10 cellular contexts compared by ENCODE assay signal in genomic region chr17:4533522-4534502, GRCh38. TPM values are rescaled to one million over a fixed set of nuclear protein-coding genes. Genes with fewer than 3 reads are reported as not detected.
DNase-seq lines count a peak whose midpoint lies in the region; ATAC-seq and TF ChIP-seq lines count a peak whose summit lies in the region.
"Had no signal": no experiment of that assay in that cellular context is flagged by ENCODE, and none has a peak within 500 bp of the region (broad histone marks: within the 10 kb centered on the region; RNA-seq: fewer than 3 reads in every experiment).

No MANE protein-coding gene starts in this region.

- peaks cover 3% of the 10 kb centered on the region for H3K4me1 ChIP-seq in BE2C

- H3K4me1 Mint-ChIP-seq in brain (peaks cover 9% of the 10 kb centered on the region), osteocyte (ENCODE audit: unreplicated experiment) (peaks cover 2% of the 10 kb centered on the region)

- no peaks in the 10 kb centered on the region for H3K9me3 ChIP-seq in BE2C
- H3K9me3 ChIP-seq: thoracic aorta had no signal

- ATAC-seq in HG02759 (IDR thresholded peaks at IDR 0.05; ENCODE audit: unreplicated experiment) (no peak), HG03520 (IDR thresholded peaks at IDR 0.05; ENCODE audit: unreplicated experiment) (no peak)

- H3K27me3 Mint-ChIP-seq in brain (peaks cover 3% of the 10 kb centered on the region), osteocyte (ENCODE audit: unreplicated experiment) (peaks cover 6% of the 10 kb centered on the region)

- H3K4me3 Mint-ChIP-seq in brain (no peak overlapping the region), osteocyte (ENCODE audit: unreplicated experiment) (no peak overlapping the region)

- no peak overlapping the region for H3K4me3 ChIP-seq in BE2C (ENCODE audit: low read depth, low read length)
- H3K4me3 ChIP-seq: thoracic aorta had no signal

- H3K27me3 ChIP-seq in BE2C, result no peaks in the 10 kb centered on the region

- DNase-seq in BE2C (peak; percentile 56), HT1080 (ENCODE audit: low read depth) (peak; percentile 43), mucosa of gallbladder (ENCODE audit: low spot score) (peak; percentile 89), osteocyte (ENCODE audit: extremely low spot score, unreplicated experiment) (no peak), GM19238 (ENCODE audit: insufficient read length, low spot score) (no peak)
- DNase-seq: NCI-H510A had no signal

- H3K36me3 Mint-ChIP-seq in brain, result peaks cover 4% of the 10 kb centered on the region
- H3K36me3 Mint-ChIP-seq in osteocyte (ENCODE audit: unreplicated experiment), result no peaks in the 10 kb centered on the region

- H3K9me3 Mint-ChIP-seq in brain (no peaks in the 10 kb centered on the region), osteocyte (ENCODE audit: unreplicated experiment) (no peaks in the 10 kb centered on the region)

- peak overlapping the region in 3 of 5 experiments; percentile 41 to 79 (median 50) for H3K27ac Mint-ChIP-seq in brain
- no peak overlapping the region for H3K27ac Mint-ChIP-seq in osteocyte (ENCODE audit: unreplicated experiment)

- no peaks in the 10 kb centered on the region; the same call in 1 of the 2 replicates for H3K36me3 ChIP-seq in BE2C
- H3K36me3 ChIP-seq: thoracic aorta had no signal

- TF ChIP-seq CTCF in BE2C (IDR thresholded peaks at IDR 0.05; ENCODE audit: low read depth, low read length) (no peak), brain (conservative IDR thresholded peaks at IDR 0.05) (no peak), osteocyte (IDR thresholded peaks at IDR 0.05) (no peak)

RNA-seq across cellular contexts. Expression of gene MYBBP1A, which starts 21.4 kb away (rescaled TPM):
- polyA plus RNA-seq in BE2C (2012; ENCODE audit: insufficient read depth, insufficient read length, low read depth), result 97.1 TPM
- total RNA-seq in HT1080 (2014; rRNA removed; shearing (Covaris generic)), result 117 and 129 TPM in 2 replicates
- 55.8 and 60.7 TPM in 2 replicates for polyA plus RNA-seq in HT1080 (2015; cell fraction: cytosol; rRNA removed)
- polyA plus RNA-seq in HT1080 (2015; cell fraction: nucleus; rRNA removed), result 267 and 282 TPM in 2 replicates
- polyA plus RNA-seq in brain (ENCODE audit: insufficient read depth, low read depth, low replicate concordance), result 35.0 TPM
- total RNA-seq in mucosa of gallbladder (30.8 TPM), osteocyte (47.9 and 48.5 TPM in 2 replicates)

RNA-seq across cellular contexts. Expression of gene GGT6, which starts 26.6 kb away (rescaled TPM):
- polyA plus RNA-seq in BE2C (2012; ENCODE audit: insufficient read depth, insufficient read length, low read depth), result not detected
- total RNA-seq in HT1080 (2014; rRNA removed; shearing (Covaris generic)), result not detected in 2 replicates
- polyA plus RNA-seq in HT1080 (2015; cell fraction: cytosol; rRNA removed), result not detected in 2 replicates
- not detected in 2 replicates for polyA plus RNA-seq in HT1080 (2015; cell fraction: nucleus; rRNA removed)
- 0.17 TPM for polyA plus RNA-seq in brain (ENCODE audit: insufficient read depth, low read depth, low replicate concordance)
- total RNA-seq in mucosa of gallbladder (21.3 TPM), osteocyte (not detected in 2 replicates)
- total RNA-seq: thoracic aorta had no signal

RNA-seq across cellular contexts. Expression of gene SPNS2, which starts 35.1 kb away (rescaled TPM):
- polyA plus RNA-seq in BE2C (2012; ENCODE audit: insufficient read depth, insufficient read length, low read depth), result 3.6 TPM
- total RNA-seq in HT1080 (2014; rRNA removed; shearing (Covaris generic)), result 0.27 and 0.33 TPM in 2 replicates
- 0.09 and 0.67 TPM in 2 replicates for polyA plus RNA-seq in HT1080 (2015; cell fraction: cytosol; rRNA removed)
- polyA plus RNA-seq in HT1080 (2015; cell fraction: nucleus; rRNA removed), result 0.54 and 0.91 TPM in 2 replicates
- 17.9 TPM for polyA plus RNA-seq in brain (ENCODE audit: insufficient read depth, low read depth, low replicate concordance)
- total RNA-seq in mucosa of gallbladder (158 TPM), osteocyte (0.31 TPM in 1 of 2 replicates, not detected in the other)

RNA-seq across cellular contexts. Expression of gene SMTNL2, which starts 50.5 kb away (rescaled TPM):
- polyA plus RNA-seq in BE2C (2012; ENCODE audit: insufficient read depth, insufficient read length, low read depth), result 2.1 TPM
- not detected in 2 replicates for total RNA-seq in HT1080 (2014; rRNA removed; shearing (Covaris generic))
- polyA plus RNA-seq in HT1080 (2015; cell fraction: cytosol; rRNA removed), result not detected in 2 replicates
- not detected in 2 replicates for polyA plus RNA-seq in HT1080 (2015; cell fraction: nucleus; rRNA removed)
- polyA plus RNA-seq in brain (ENCODE audit: insufficient read depth, low read depth, low replicate concordance), result 3.6 TPM
- total RNA-seq in mucosa of gallbladder (2.4 TPM), osteocyte (1.7 and 2.8 TPM in 2 replicates)

Comparison
In these comparisons a context has a peak if more than half of its experiments do, and no peak if none do; other contexts are left out.
1. DNase-seq: peak in BE2C (single experiment), HT1080 (single experiment) and mucosa of gallbladder (single experiment); none in osteocyte (single experiment) and GM19238 (single experiment).
2. RNA of gene GGT6, which starts 26.6 kb away (total RNA-seq): 21.3 TPM in mucosa of gallbladder (single experiment); not detected in HT1080 and not detected in osteocyte; every median in the first group is over 10 times any median in the second.
3. RNA of gene SPNS2, which starts 35.1 kb away (total RNA-seq): 158 TPM in mucosa of gallbladder (single experiment); 0.27 to 0.33 TPM in HT1080 and 0.31 TPM in osteocyte; every median in the first group is over 100 times any median in the second.